In the genomic region with DNA sequence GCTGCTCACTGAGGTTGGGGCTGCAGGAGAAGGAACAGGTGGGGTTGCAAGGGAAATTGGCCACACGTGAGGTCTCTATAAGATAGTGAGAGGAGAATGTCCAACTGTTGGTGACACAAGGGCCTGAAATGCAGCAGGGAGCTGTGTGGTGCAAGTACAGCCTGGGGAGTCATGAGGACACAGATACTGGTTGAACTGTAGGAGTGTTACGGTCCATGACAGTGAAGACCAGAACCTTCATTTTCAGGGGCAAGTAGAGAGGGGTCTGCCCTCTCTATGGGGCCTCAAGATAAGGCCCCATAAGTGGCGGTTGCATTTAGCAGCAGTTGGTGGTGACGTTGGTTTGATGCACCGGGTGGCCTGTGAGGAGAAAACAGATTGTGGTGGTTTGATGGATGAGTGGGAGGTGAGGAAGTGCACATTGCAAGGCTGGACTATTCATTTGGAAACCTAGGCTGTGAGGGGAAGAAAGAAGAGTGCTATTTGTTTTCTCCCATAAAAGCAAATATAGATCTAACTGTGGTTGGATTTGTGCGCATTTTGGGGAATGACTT, we compare ENCODE assay signal across 8 cellular contexts.
DNase-seq lines count a peak whose midpoint lies in the region; ATAC-seq lines count a peak whose summit lies in the region.
"Had no signal": no experiment of that assay in that cellular context is flagged by ENCODE, and none has a peak within 500 bp of the region (broad histone marks: within the 10 kb centered on the region; RNA-seq: fewer than 3 reads in every experiment).

No MANE protein-coding gene starts in this region.

- ATAC-seq in GM18502 (IDR thresholded peaks at IDR 0.05; ENCODE audit: poor library complexity, unreplicated experiment) (peak; percentile 75), HG02973 (IDR thresholded peaks at IDR 0.05; ENCODE audit: unreplicated experiment) (peak; percentile 65), GM21447 (IDR thresholded peaks at IDR 0.05; ENCODE audit: unreplicated experiment) (no peak)
- ATAC-seq: naive thymus-derived CD8-positive, alpha-beta T cell had no signal

- peak; percentile 80 to 81 for DNase-seq in activated T-cell treated with anti-CD3 and anti-CD28 coated beads, Interleukin-2, amount 50 U/mL, for 48 hours
- peak; percentile 53 to 71 for DNase-seq in stimulated activated CD4-positive, alpha-beta T cell treated with anti-CD3 and anti-CD28 coated beads, Interleukin-15, amount 100 ng/mL, for 48 hours (ENCODE audit: low read depth in 2 of 2)
- DNase-seq in NCI-H2107 treated with DMSO at 0.1 percent for 48 hours (lab: John Stamatoyannopoulos, UW; ENCODE audit: unreplicated experiment): no peak
- no peak for DNase-seq in cerebellar nuclear complex (lab: John Stamatoyannopoulos, UW)
- DNase-seq: naive thymus-derived CD8-positive, alpha-beta T cell had no signal

Comparison
In these comparisons a context has a peak if more than half of its experiments do, and no peak if none do; other contexts are left out.
1. DNase-seq: peak in activated T-cell treated with anti-CD3 and anti-CD28 coated beads, Interleukin-2, amount 50 U/mL, for 48 hours (2 of 2) and stimulated activated CD4-positive, alpha-beta T cell treated with anti-CD3 and anti-CD28 coated beads, Interleukin-15, amount 100 ng/mL, for 48 hours (2 of 2); none in NCI-H2107 treated with DMSO at 0.1 percent for 48 hours (single experiment) and cerebellar nuclear complex (0 of 2).